1 cellular context compared by ENCODE assay signal in genomic region chr2:61182059-61182383, GRCh38.
TF ChIP-seq lines count a peak whose summit lies in the region.

No MANE protein-coding gene starts in this region.

TF ChIP-seq in GM12878, 131 proteins besides CTCF, POLR2A, EP300 and RAD21 (continued from another document):
- TF ChIP-seq, protein P1, sequence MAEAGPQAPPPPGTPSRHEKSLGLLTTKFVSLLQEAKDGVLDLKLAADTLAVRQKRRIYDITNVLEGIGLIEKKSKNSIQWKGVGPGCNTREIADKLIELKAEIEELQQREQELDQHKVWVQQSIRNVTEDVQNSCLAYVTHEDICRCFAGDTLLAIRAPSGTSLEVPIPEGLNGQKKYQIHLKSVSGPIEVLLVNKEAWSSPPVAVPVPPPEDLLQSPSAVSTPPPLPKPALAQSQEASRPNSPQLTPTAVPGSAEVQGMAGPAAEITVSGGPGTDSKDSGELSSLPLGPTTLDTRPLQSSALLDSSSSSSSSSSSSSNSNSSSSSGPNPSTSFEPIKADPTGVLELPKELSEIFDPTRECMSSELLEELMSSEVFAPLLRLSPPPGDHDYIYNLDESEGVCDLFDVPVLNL (IDR thresholded peaks at IDR 0.05; ENCODE audit: low read depth, low read length), result no peak
- TF ChIP-seq WRNIP1 (IDR thresholded peaks at IDR 0.05; ENCODE audit: borderline replicate concordance, low read depth, low read length) (no peak), SIX5 (IDR thresholded peaks at IDR 0.05; ENCODE audit: low read depth, low read length, severe bottlenecking) (no peak), RFX5 (IDR thresholded peaks at IDR 0.05; ENCODE audit: low read depth, low read length) (no peak), TARDBP (IDR thresholded peaks at IDR 0.05; ENCODE audit: borderline replicate concordance) (no peak), PRDM15 (CRISPR knock-in tag; IDR thresholded peaks at IDR 0.05) (no peak), PAX5 (IDR thresholded peaks at IDR 0.05; ENCODE audit: borderline replicate concordance, low read depth, low read length) (no peak), NKRF (conservative IDR thresholded peaks at IDR 0.05) (no peak)
- TF ChIP-seq, protein P2, sequence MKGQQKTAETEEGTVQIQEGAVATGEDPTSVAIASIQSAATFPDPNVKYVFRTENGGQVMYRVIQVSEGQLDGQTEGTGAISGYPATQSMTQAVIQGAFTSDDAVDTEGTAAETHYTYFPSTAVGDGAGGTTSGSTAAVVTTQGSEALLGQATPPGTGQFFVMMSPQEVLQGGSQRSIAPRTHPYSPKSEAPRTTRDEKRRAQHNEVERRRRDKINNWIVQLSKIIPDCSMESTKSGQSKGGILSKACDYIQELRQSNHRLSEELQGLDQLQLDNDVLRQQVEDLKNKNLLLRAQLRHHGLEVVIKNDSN (IDR thresholded peaks at IDR 0.05; ENCODE audit: borderline replicate concordance, extremely low read length, insufficient read depth, low read depth, low read length), result no peak
- TF ChIP-seq, protein P3, sequence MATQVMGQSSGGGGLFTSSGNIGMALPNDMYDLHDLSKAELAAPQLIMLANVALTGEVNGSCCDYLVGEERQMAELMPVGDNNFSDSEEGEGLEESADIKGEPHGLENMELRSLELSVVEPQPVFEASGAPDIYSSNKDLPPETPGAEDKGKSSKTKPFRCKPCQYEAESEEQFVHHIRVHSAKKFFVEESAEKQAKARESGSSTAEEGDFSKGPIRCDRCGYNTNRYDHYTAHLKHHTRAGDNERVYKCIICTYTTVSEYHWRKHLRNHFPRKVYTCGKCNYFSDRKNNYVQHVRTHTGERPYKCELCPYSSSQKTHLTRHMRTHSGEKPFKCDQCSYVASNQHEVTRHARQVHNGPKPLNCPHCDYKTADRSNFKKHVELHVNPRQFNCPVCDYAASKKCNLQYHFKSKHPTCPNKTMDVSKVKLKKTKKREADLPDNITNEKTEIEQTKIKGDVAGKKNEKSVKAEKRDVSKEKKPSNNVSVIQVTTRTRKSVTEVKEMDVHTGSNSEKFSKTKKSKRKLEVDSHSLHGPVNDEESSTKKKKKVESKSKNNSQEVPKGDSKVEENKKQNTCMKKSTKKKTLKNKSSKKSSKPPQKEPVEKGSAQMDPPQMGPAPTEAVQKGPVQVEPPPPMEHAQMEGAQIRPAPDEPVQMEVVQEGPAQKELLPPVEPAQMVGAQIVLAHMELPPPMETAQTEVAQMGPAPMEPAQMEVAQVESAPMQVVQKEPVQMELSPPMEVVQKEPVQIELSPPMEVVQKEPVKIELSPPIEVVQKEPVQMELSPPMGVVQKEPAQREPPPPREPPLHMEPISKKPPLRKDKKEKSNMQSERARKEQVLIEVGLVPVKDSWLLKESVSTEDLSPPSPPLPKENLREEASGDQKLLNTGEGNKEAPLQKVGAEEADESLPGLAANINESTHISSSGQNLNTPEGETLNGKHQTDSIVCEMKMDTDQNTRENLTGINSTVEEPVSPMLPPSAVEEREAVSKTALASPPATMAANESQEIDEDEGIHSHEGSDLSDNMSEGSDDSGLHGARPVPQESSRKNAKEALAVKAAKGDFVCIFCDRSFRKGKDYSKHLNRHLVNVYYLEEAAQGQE (IDR thresholded peaks at IDR 0.05; ENCODE audit: low read depth, low read length), result no peak
- TF ChIP-seq, protein P4, sequence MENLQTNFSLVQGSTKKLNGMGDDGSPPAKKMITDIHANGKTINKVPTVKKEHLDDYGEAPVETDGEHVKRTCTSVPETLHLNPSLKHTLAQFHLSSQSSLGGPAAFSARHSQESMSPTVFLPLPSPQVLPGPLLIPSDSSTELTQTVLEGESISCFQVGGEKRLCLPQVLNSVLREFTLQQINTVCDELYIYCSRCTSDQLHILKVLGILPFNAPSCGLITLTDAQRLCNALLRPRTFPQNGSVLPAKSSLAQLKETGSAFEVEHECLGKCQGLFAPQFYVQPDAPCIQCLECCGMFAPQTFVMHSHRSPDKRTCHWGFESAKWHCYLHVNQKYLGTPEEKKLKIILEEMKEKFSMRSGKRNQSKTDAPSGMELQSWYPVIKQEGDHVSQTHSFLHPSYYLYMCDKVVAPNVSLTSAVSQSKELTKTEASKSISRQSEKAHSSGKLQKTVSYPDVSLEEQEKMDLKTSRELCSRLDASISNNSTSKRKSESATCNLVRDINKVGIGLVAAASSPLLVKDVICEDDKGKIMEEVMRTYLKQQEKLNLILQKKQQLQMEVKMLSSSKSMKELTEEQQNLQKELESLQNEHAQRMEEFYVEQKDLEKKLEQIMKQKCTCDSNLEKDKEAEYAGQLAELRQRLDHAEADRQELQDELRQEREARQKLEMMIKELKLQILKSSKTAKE (IDR thresholded peaks at IDR 0.05; ENCODE audit: low read depth, poor library complexity, severe bottlenecking), result no peak
